ENCODE assay signal across 5 cellular contexts in the genomic region with DNA sequence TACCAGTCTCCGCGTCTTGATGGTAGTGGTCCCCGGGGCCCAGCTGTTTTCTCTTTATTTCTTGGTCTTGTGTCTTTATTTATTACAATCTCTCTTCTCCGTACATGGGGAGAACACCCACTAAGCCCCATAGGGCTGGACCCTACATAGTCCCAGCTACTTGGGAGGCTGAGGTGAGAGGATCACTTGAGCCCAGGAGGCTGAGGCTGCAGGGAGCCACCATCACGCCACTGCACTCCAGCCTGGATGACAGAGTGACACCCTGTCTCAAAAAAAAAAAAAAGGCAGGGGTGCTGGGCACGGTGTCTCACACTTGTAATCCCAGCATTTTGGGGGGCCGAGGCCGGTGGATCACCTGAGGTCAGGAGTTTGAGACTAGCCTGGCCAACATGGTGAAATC. TPM values are rescaled to one million over a fixed set of nuclear protein-coding genes. Genes with fewer than 3 reads are reported as not detected.
DNase-seq lines count a peak whose midpoint lies in the region; ATAC-seq and TF ChIP-seq lines count a peak whose summit lies in the region.
"Not testable (repeated sequence)": the region's sequence is repeated elsewhere in the genome, so short reads cannot be mapped to it uniquely, and the experiment has no call there.

No MANE protein-coding gene starts in this region.

- POLR2A ChIA-PET in Panc1 (lab: Charles Lee), result not testable (repeated sequence)

- not testable (repeated sequence) for H4K20me1 ChIP-seq in DOHH2 (ENCODE audit: control insufficient read depth, insufficient read depth, low read depth, low read length)

- not testable (repeated sequence) for H3K27me3 Mint-ChIP-seq in activated T-cell treated with anti-CD3 and anti-CD28 coated beads, Interleukin-2, amount 50 U/mL, for 72 hours (ENCODE audit: low read depth); neural crest cell (ENCODE audit: low read depth)

- intact Hi-C loops in Panc1 (cut with micrococcal nuclease; ENCODE audit: unreplicated experiment), result loop anchor here (5.0 kb wide), 1 partner anchor 43 kb away; no protein-coding TSS in a partner anchor

- not testable (repeated sequence) for H3K9me3 ChIP-seq in DOHH2 (ENCODE audit: control insufficient read depth, insufficient read depth, low read length); Panc1 (ENCODE audit: control insufficient read depth, insufficient read depth, low read depth, low read length)

- not testable (repeated sequence) for H3K9me3 Mint-ChIP-seq in activated T-cell treated with anti-CD3 and anti-CD28 coated beads, Interleukin-2, amount 50 U/mL, for 72 hours; neural crest cell

- in situ Hi-C loops in Panc1 (cut with HindIII; ENCODE audit: low pct_unique_long_range_greater_than_20kb, low sequenced_read_pairs), result not testable (repeated sequence)

- CTCF ChIA-PET in Panc1 (lab: Charles Lee), result not testable (repeated sequence)

- H3K4me3 Mint-ChIP-seq in activated T-cell treated with anti-CD3 and anti-CD28 coated beads, Interleukin-2, amount 50 U/mL, for 72 hours, result peak overlapping the region; percentile 31 to 51
- H3K4me3 Mint-ChIP-seq in neural crest cell, result peak overlapping the region; percentile 83

- H3K27ac ChIP-seq in DOHH2 (ENCODE audit: low read depth, low read length); Panc1 (ENCODE audit: low read length): not testable (repeated sequence)

- H3K4me2 ChIP-seq in DOHH2 (ENCODE audit: low read length), result peak overlapping the region; percentile 87

- not testable (repeated sequence) for H3K27me3 ChIP-seq in DOHH2 (ENCODE audit: control insufficient read depth, low read length); Panc1 (ENCODE audit: control insufficient read depth, insufficient read depth, low read length)

- peaks cover 32% of the 10 kb centered on the region for H3K4me1 ChIP-seq in DOHH2 (ENCODE audit: control insufficient read depth, low read length)
- not testable (repeated sequence) for H3K4me1 ChIP-seq in Panc1 (ENCODE audit: control insufficient read depth, insufficient read depth, low read length)

- not testable (repeated sequence) for ATAC-seq in Panc1; activated T-cell treated with anti-CD3 and anti-CD28 coated beads, Interleukin-2, amount 50 U/mL, for 72 hours (replicated peaks in 1 of 2)

- peaks cover 14% of the 10 kb centered on the region for H3K36me3 ChIP-seq in DOHH2 (ENCODE audit: control insufficient read depth, low read length)
- not testable (repeated sequence) for H3K36me3 ChIP-seq in Panc1 (ENCODE audit: control insufficient read depth, insufficient read depth, low read length)

- not testable (repeated sequence) for H3K36me3 Mint-ChIP-seq in activated T-cell treated with anti-CD3 and anti-CD28 coated beads, Interleukin-2, amount 50 U/mL, for 72 hours (ENCODE audit: insufficient read depth in 2 of 2); neural crest cell (ENCODE audit: low read depth)

- not testable (repeated sequence) for BruUV-seq in Panc1 (replicated peaks; lab: Mats Ljungman, UMichigan)

- peaks cover 37% of the 10 kb centered on the region for H3K4me1 Mint-ChIP-seq in activated T-cell treated with anti-CD3 and anti-CD28 coated beads, Interleukin-2, amount 50 U/mL, for 72 hours (ENCODE audit: low read depth)
- H3K4me1 Mint-ChIP-seq in neural crest cell, result peaks cover 43% of the 10 kb centered on the region

- peaks cover 39% of the 10 kb centered on the region for H3K79me2 ChIP-seq in DOHH2 (ENCODE audit: control insufficient read depth, low read length)

- not testable (repeated sequence) for TF ChIP-seq CTCF in DOHH2 (IDR thresholded peaks at IDR 0.05; ENCODE audit: low read depth, low read length, poor library complexity, severe bottlenecking); Panc1 (IDR thresholded peaks at IDR 0.05); epithelial cell of proximal tubule (conservative IDR thresholded peaks at IDR 0.05; ENCODE audit: low read depth, low read length); neural crest cell (conservative IDR thresholded peaks at IDR 0.05)

- H3K4me3 ChIP-seq in DOHH2 (ENCODE audit: low read length), result 0 out of 2 replicates have a peak overlapping the region, but pooled peaks have one; percentile 16
- H3K4me3 ChIP-seq in Panc1 (ENCODE audit: low read depth in 2 of 2, low read length in 2 of 2), result peak overlapping the region; percentile 65 to 69
- H3K4me3 ChIP-seq in epithelial cell of proximal tubule (ENCODE audit: low read depth, low read length), result peak overlapping the region; percentile 28

- not testable (repeated sequence) for H3F3A ChIP-seq in DOHH2 (ENCODE audit: control insufficient read depth, insufficient read depth)

- H3K27ac Mint-ChIP-seq in activated T-cell treated with anti-CD3 and anti-CD28 coated beads, Interleukin-2, amount 50 U/mL, for 72 hours; neural crest cell (ENCODE audit: unreplicated experiment): not testable (repeated sequence)

- H3K9me2 ChIP-seq in DOHH2 (replicated peaks; ENCODE audit: control insufficient read depth, low read length), result not testable (repeated sequence)

- DNase-seq in Panc1 (ENCODE audit: low read depth, low spot score); activated T-cell treated with anti-CD3 and anti-CD28 coated beads, Interleukin-2, amount 50 U/mL, for 72 hours; epithelial cell of proximal tubule (ENCODE audit: low read depth); neural crest cell (ENCODE audit: low read depth, low spot score): not testable (repeated sequence)

RNA-seq across cellular contexts. Expression of a gene that starts 3.0 kb away (rescaled TPM):
- 56.8 TPM for total RNA-seq in Panc1 (2021; ENCODE audit: unreplicated experiment)
- 21.1 TPM for polyA plus RNA-seq in Panc1 (2012; ENCODE audit: insufficient read length)
- 100 to 1,000 TPM in 1 of 2 donors, 10 to 100 TPM in 1; 90.6 to 128 TPM for total RNA-seq in activated T-cell treated with anti-CD3 and anti-CD28 coated beads, Interleukin-2, amount 50 U/mL, for 72 hours
- total RNA-seq in epithelial cell of proximal tubule, result 22.1 and 34.6 TPM in 2 replicates
- 118 and 129 TPM in 2 replicates for total RNA-seq in neural crest cell

RNA-seq across cellular contexts. Expression of a gene that starts 8.8 kb away (rescaled TPM):
- total RNA-seq in Panc1 (2021; ENCODE audit: unreplicated experiment), result 21.7 TPM
- polyA plus RNA-seq in Panc1 (2012; ENCODE audit: insufficient read length), result 24.5 TPM
- total RNA-seq in activated T-cell treated with anti-CD3 and anti-CD28 coated beads, Interleukin-2, amount 50 U/mL, for 72 hours, result under 1 TPM; 0.69 to 0.91 TPM
- total RNA-seq in epithelial cell of proximal tubule, result 2.8 and 3.5 TPM in 2 replicates
- 18.0 and 19.3 TPM in 2 replicates for total RNA-seq in neural crest cell

RNA-seq across cellular contexts. Expression of a gene that starts 53.9 kb away (rescaled TPM):
- total RNA-seq in Panc1 (2021; ENCODE audit: unreplicated experiment), result 144 TPM
- polyA plus RNA-seq in Panc1 (2012; ENCODE audit: insufficient read length), result 163 TPM
- total RNA-seq in activated T-cell treated with anti-CD3 and anti-CD28 coated beads, Interleukin-2, amount 50 U/mL, for 72 hours, result 100 to 1,000 TPM; 167 to 195 TPM
- total RNA-seq in epithelial cell of proximal tubule, result 118 and 192 TPM in 2 replicates
- total RNA-seq in neural crest cell, result 198 and 209 TPM in 2 replicates

Comparison
In these comparisons a context has a peak if more than half of its experiments do, and no peak if none do; other contexts are left out.
1. H3K4me3 ChIP-seq: peak in every context shown above with its lines; median percentile 67 in Panc1; 28 in epithelial cell of proximal tubule; 16 in DOHH2.